ENCODE assay signal across 22 cellular contexts in genomic region chr3:20480771-20481170, GRCh38.
A peak's percentile ranks its signal among the peaks of the same experiment; 100 is the strongest.
DNase-seq lines count a peak whose midpoint lies in the region; ATAC-seq, FAIRE-seq and TF ChIP-seq lines count a peak whose summit lies in the region.
"Had no signal": no experiment of that assay in that cellular context is flagged by ENCODE, and none has a peak within 500 bp of the region (broad histone marks: within the 10 kb centered on the region; RNA-seq: fewer than 3 reads in every experiment).

No MANE protein-coding gene starts in this region.

- CTCF ChIA-PET in AG04449 (lab: Yijun Ruan, JAX): no interaction called here

- FAIRE-seq in urothelium cell line (lab: Jason Lieb, UNC): no peak

- POLR2A ChIA-PET in AG04449 (lab: Yijun Ruan, JAX): no interaction called here

- H3K27me3 ChIP-seq in HUES64 (ENCODE audit: insufficient read depth, low read length): no peaks in the 10 kb centered on the region
- H3K27me3 ChIP-seq: upper lobe of left lung had no signal

- DNase-seq in AG04449 (ENCODE audit: low read depth, low spot score) (peak; percentile 9), dermis microvascular lymphatic vessel endothelial cell (ENCODE audit: low read depth in 2 of 2) (peak; percentile 84 to 87), iPS DF 4.7 (ENCODE audit: extremely low read depth, low spot score) (peak; percentile 14), urothelium cell line (ENCODE audit: low spot score) (no peak), pons (ENCODE audit: low spot score) (no peak)
- DNase-seq in activated CD4-positive, alpha-beta T cell treated with anti-CD3 and anti-CD28 coated beads, Interleukin-2, amount 50 U/mL, for 4 hours: no peak
- DNase-seq: activated CD4-positive, alpha-beta T cell treated with anti-CD3 and anti-CD28 coated beads, Interleukin-2, amount 10 ng/mL, durations not matched to agents 7 days and 5 days; activated CD8-positive, alpha-beta memory T cell treated with anti-CD3 and anti-CD28 coated beads, Interleukin-2, amount 10 ng/mL, durations not matched to agents 7 days and 5 days; activated naive CD4-positive, alpha-beta T cell treated with anti-CD3 and anti-CD28 coated beads, Interleukin-2, amount 50 U/mL, for 16 hours; anterior cingulate cortex; CD8-positive, alpha-beta memory T cell; effector CD4-positive, alpha-beta T cell; GM23248; NCI-H1048; NCI-H187; NCI-H748 treated with DMSO at 0.1 percent for 48 hours; SK-N-SH; substantia nigra; upper lobe of left lung had no signal

- H3K9ac ChIP-seq in HUES64 (ENCODE audit: low read depth, low read length): peak overlapping the region; percentile 56; the same call in 1 of the 2 replicates
- H3K9ac ChIP-seq: GM23248, SK-N-SH had no signal

- no peak for TF ChIP-seq CTCF in AG04449 (IDR thresholded peaks at IDR 0.05; ENCODE audit: insufficient read depth, low read length, missing control alignments)

- peak overlapping the region; percentile 86 for H3K27ac ChIP-seq in HUES64 (ENCODE audit: low read depth, low read length)
- H3K27ac ChIP-seq: GM23248, upper lobe of left lung had no signal

- no peaks in the 10 kb centered on the region for H3K36me3 ChIP-seq in HUES64 (ENCODE audit: insufficient read depth, low read length)
- H3K36me3 ChIP-seq: upper lobe of left lung had no signal

- peaks cover 11% of the 10 kb centered on the region; the same call in 1 of the 2 replicates for H3K9me3 ChIP-seq in HUES64 (ENCODE audit: insufficient read depth, low read depth, low read length)
- H3K9me3 ChIP-seq: SK-N-SH had no signal

- no peak for ATAC-seq in GM19351 (IDR thresholded peaks at IDR 0.05; ENCODE audit: unreplicated experiment)
- ATAC-seq: activated CD8-positive, alpha-beta memory T cell treated with anti-CD3 and anti-CD28 coated beads, Interleukin-2, amount 10 ng/mL, durations not matched to agents 7 days and 5 days; esophagus mucosa had no signal

- WGBS in HUES64: 59% methylated on average over 3 of the region's 3 CpGs

- H3K4me3 ChIP-seq in AG04449 (ENCODE audit: low read depth, low read length) (no peak overlapping the region), HUES64 (ENCODE audit: low read length) (no peak overlapping the region)
- H3K4me3 ChIP-seq: GM23248, upper lobe of left lung had no signal

- peaks cover 16% of the 10 kb centered on the region for H3K4me1 ChIP-seq in HUES64 (ENCODE audit: insufficient read depth, low read length)
- H3K4me1 ChIP-seq: upper lobe of left lung had no signal

Comparison
In these comparisons a context has a peak if more than half of its experiments do, and no peak if none do; other contexts are left out.
1. DNase-seq: peak in AG04449 (single experiment), dermis microvascular lymphatic vessel endothelial cell (2 of 2) and iPS DF 4.7 (single experiment); none in urothelium cell line (single experiment), activated CD4-positive, alpha-beta T cell treated with anti-CD3 and anti-CD28 coated beads, Interleukin-2, amount 50 U/mL, for 4 hours (0 of 2) and pons (single experiment).